ENCODE assay signal across 14 cellular contexts in genomic region chr2:228140934-228141528, GRCh38. TPM values are rescaled to one million over a fixed set of nuclear protein-coding genes. Genes with fewer than 3 reads are reported as not detected.
DNase-seq lines count a peak whose midpoint lies in the region; ATAC-seq, FAIRE-seq and TF ChIP-seq lines count a peak whose summit lies in the region.
"Had no signal": no experiment of that assay in that cellular context is flagged by ENCODE, and none has a peak within 500 bp of the region (broad histone marks: within the 10 kb centered on the region; RNA-seq: fewer than 3 reads in every experiment).

No MANE protein-coding gene starts in this region.

- BruUV-seq in HepG2 (replicated peaks; lab: Mats Ljungman, UMichigan), result no TSS peak

- H3K4me3 ChIP-seq in HepG2 (replicated peaks in 1 of 3; ENCODE audit: insufficient read depth in 1 of 3, low read depth in 2 of 3, low read length in 3 of 3) (no peak overlapping the region), gastroesophageal sphincter (no peak overlapping the region), esophagus squamous epithelium (no peak overlapping the region)
- H3K4me3 ChIP-seq: BLaER1 treated with 17β-estradiol and CSF1 and Interleukin-3, amounts not matched to agents 10 nM and 100 nM; body of pancreas had no signal

- TF ChIP-seq EP300 in HepG2 (IDR thresholded peaks at IDR 0.05; ENCODE audit: low read depth in 2 of 2, low read length in 2 of 2), result no peak
- TF ChIP-seq EP300 in HepG2 (CRISPR knock-in tag; IDR thresholded peaks at IDR 0.05; ENCODE audit: borderline replicate concordance), result no peak
- TF ChIP-seq EP300 in gastroesophageal sphincter (IDR thresholded peaks at IDR 0.05), result no peak

- in situ Hi-C loops in GM13977 (cut with MboI; ENCODE audit: low pct_unique_long_range_greater_than_20kb, low sequenced_read_pairs, unreplicated experiment) (no loop called here), HepG2 (cut with HindIII; ENCODE audit: extremely low pct_ligation_motif_present, low pct_unique_long_range_greater_than_20kb) (no loop called here)

- no peaks in the 10 kb centered on the region for H4K20me1 ChIP-seq in HepG2 (ENCODE audit: insufficient read depth, low read length)
- H4K20me1 ChIP-seq: BLaER1 treated with 17β-estradiol and CSF1 and Interleukin-3, amounts not matched to agents 10 nM and 100 nM had no signal

- H3K36me3 ChIP-seq in HepG2 (replicated peaks in 1 of 2; ENCODE audit: control insufficient read depth in 1 of 2, insufficient read depth in 2 of 2, low read length in 2 of 2) (no peaks in the 10 kb centered on the region), gastroesophageal sphincter (no peaks in the 10 kb centered on the region), esophagus squamous epithelium (no peaks in the 10 kb centered on the region)
- H3K36me3 ChIP-seq: BLaER1 treated with 17β-estradiol and CSF1 and Interleukin-3, amounts not matched to agents 10 nM and 100 nM had no signal

- no peaks in the 10 kb centered on the region for H3K79me2 ChIP-seq in HepG2 (ENCODE audit: insufficient read depth, low read length)

- no peak overlapping the region for H3K4me2 ChIP-seq in HepG2 (ENCODE audit: low read depth, low read length)
- H3K4me2 ChIP-seq: BLaER1 treated with 17β-estradiol and CSF1 and Interleukin-3, amounts not matched to agents 10 nM and 100 nM had no signal

- no peak for TF ChIP-seq RAD21 in HepG2 (CRISPR knock-in tag; IDR thresholded peaks at IDR 0.05)

- H3K4me1 ChIP-seq in HepG2 (ENCODE audit: insufficient read depth, low read length) (no peaks in the 10 kb centered on the region), gastroesophageal sphincter (no peaks in the 10 kb centered on the region), esophagus squamous epithelium (no peaks in the 10 kb centered on the region)
- H3K4me1 ChIP-seq: BLaER1 treated with 17β-estradiol and CSF1 and Interleukin-3, amounts not matched to agents 10 nM and 100 nM; body of pancreas had no signal

- no peak overlapping the region for H3K9ac ChIP-seq in HepG2 (ENCODE audit: insufficient read depth, low read depth, low read length)
- H3K9ac ChIP-seq: BLaER1 treated with 17β-estradiol and CSF1 and Interleukin-3, amounts not matched to agents 10 nM and 100 nM had no signal

- CTCF ChIA-PET in HepG2 (lab: Yijun Ruan, JAX; ENCODE audit: low intra/inter-chr PET ratio, low total read pairs), result no interaction called here

- no peak for TF ChIP-seq POLR2A in HepG2 (IDR thresholded peaks at IDR 0.05; ENCODE audit: insufficient read depth in 1 of 2, low read depth in 2 of 2, low read length in 2 of 2)
- TF ChIP-seq POLR2A in gastroesophageal sphincter (IDR thresholded peaks at IDR 0.05), result no peak
- no peak for TF ChIP-seq POLR2A in esophagus squamous epithelium (IDR thresholded peaks at IDR 0.05)

- FAIRE-seq in HepG2 (lab: Jason Lieb, UNC), result no peak

- whole genome bisulfite sequencing in HepG2 (ENCODE audit: low lambda C conversion rate), result 16% methylated on average over 3 of the region's 3 CpGs
- 59 to 81% methylated on average over 3 of the region's 3 CpGs for WGBS in gastroesophageal sphincter (ENCODE audit: low coverage in 1 of 2), 2 donors
- 65 to 72% methylated on average over 3 of the region's 3 CpGs for WGBS in esophagus squamous epithelium, 2 donors

- no peaks in the 10 kb centered on the region for H3K9me3 ChIP-seq in HepG2 (ENCODE audit: low read length)
- H3K9me3 ChIP-seq in gastroesophageal sphincter, result no peaks in the 10 kb centered on the region
- H3K9me3 ChIP-seq in esophagus squamous epithelium, result no peaks in the 10 kb centered on the region
- H3K9me3 ChIP-seq: BLaER1 treated with 17β-estradiol and CSF1 and Interleukin-3, amounts not matched to agents 10 nM and 100 nM; body of pancreas had no signal

- ATAC-seq in GM19025 (IDR thresholded peaks at IDR 0.05; ENCODE audit: low read depth, unreplicated experiment) (peak; percentile 91), HG02678 (IDR thresholded peaks at IDR 0.05; ENCODE audit: unreplicated experiment) (peak; percentile 71), HG03442 (IDR thresholded peaks at IDR 0.05; ENCODE audit: unreplicated experiment) (peak; percentile 96), HepG2 (no peak), gastroesophageal sphincter (no peak)
- ATAC-seq: body of pancreas; naive thymus-derived CD8-positive, alpha-beta T cell had no signal

- POLR2A ChIA-PET in HepG2 (lab: Yijun Ruan, JAX), result no interaction called here

- H3K27ac ChIP-seq in HepG2 (ENCODE audit: extremely low read length, insufficient read depth, low read length), result no peak overlapping the region
- no peak overlapping the region for H3K27ac ChIP-seq in gastroesophageal sphincter
- H3K27ac ChIP-seq in esophagus squamous epithelium, result no peak overlapping the region
- H3K27ac ChIP-seq: BLaER1 treated with 17β-estradiol and CSF1 and Interleukin-3, amounts not matched to agents 10 nM and 100 nM; body of pancreas had no signal

- TF ChIP-seq CTCF in GM13977 (IDR thresholded peaks at IDR 0.05; ENCODE audit: extremely low read depth, insufficient read depth, missing control alignments), result no peak
- TF ChIP-seq CTCF in HepG2 (CRISPR knock-in tag; IDR thresholded peaks at IDR 0.05), result no peak
- no peak for TF ChIP-seq CTCF in gastroesophageal sphincter (IDR thresholded peaks at IDR 0.05)
- TF ChIP-seq CTCF in esophagus squamous epithelium (IDR thresholded peaks at IDR 0.05), result no peak

- DNase-seq in GM13977 (ENCODE audit: low spot score) (peak; percentile 2), HepG2 (ENCODE audit: low spot score) (no peak), esophagus squamous epithelium (lab: John Stamatoyannopoulos, UW) (no peak), posterior cingulate gyrus (no peak)
- DNase-seq: body of pancreas; HFFc6; MV-4-11; naive thymus-derived CD8-positive, alpha-beta T cell had no signal

- H2AFZ ChIP-seq in HepG2 (ENCODE audit: low read length), result no peak overlapping the region

- no peaks in the 10 kb centered on the region; a peak in 1 of 5 replicates for H3K27me3 ChIP-seq in HepG2 (ENCODE audit: control insufficient read depth in 1 of 2, insufficient read depth in 2 of 2, low read length in 2 of 2)
- H3K27me3 ChIP-seq in gastroesophageal sphincter, result no peaks in the 10 kb centered on the region
- no peaks in the 10 kb centered on the region for H3K27me3 ChIP-seq in esophagus squamous epithelium
- H3K27me3 ChIP-seq: BLaER1 treated with 17β-estradiol and CSF1 and Interleukin-3, amounts not matched to agents 10 nM and 100 nM; body of pancreas had no signal

- intact Hi-C loops in HepG2 (cut with micrococcal nuclease; ENCODE audit: unreplicated experiment), result no loop called here
- intact Hi-C loops in esophagus squamous epithelium (cut with DNase I), result no loop called here
- intact Hi-C loops in posterior cingulate gyrus (cut with DNase I), result no loop called here

TF ChIP-seq in HepG2, 621 proteins besides CTCF, POLR2A, EP300 and RAD21 (continues in another document):
- no peak for TF ChIP-seq ZNF382 (CRISPR knock-in tag; IDR thresholded peaks at IDR 0.05; ENCODE audit: borderline replicate concordance)
- no peak for TF ChIP-seq FUBP1 (CRISPR knock-in tag; IDR thresholded peaks at IDR 0.05; ENCODE audit: borderline replicate concordance)

RNA-seq across cellular contexts. Expression of gene SPHKAP, which starts 40.5 kb away (rescaled TPM):
- not detected in 2 replicates for total RNA-seq in HepG2 (2016; rRNA removed; fragmentation: Illumina TruSeq; extraction: Trizol)
- total RNA-seq in HepG2 (2016; cell fraction: cytosol; rRNA removed; fragmentation: Illumina TruSeq; extraction: Trizol; ENCODE audit: low read depth), result not detected in 2 replicates
- not detected in 2 replicates for total RNA-seq in HepG2 (2016; cell fraction: insoluble cytoplasmic fraction; rRNA removed; fragmentation: Illumina TruSeq; extraction: Trizol)
- total RNA-seq in HepG2 (2016; cell fraction: membrane; rRNA removed; fragmentation: Illumina TruSeq; extraction: Trizol), result not detected in 2 replicates
- total RNA-seq in HepG2 (2016; cell fraction: nucleus; rRNA removed; fragmentation: Illumina TruSeq; extraction: Trizol), result not detected in 2 replicates
- not detected in 2 replicates for polyA plus RNA-seq in HepG2 (2011; rRNA removed)
- polyA plus RNA-seq in HepG2 (2011; cell fraction: cytosol; rRNA removed), result not detected in 2 replicates
- polyA plus RNA-seq in HepG2 (2011; cell fraction: nucleus; rRNA removed), result not detected in 2 replicates
- polyA plus RNA-seq in HepG2 (2012), result not detected in 2 replicates
- polyA plus RNA-seq in HepG2 (2016; cell fraction: cytosol; fragmentation: Illumina TruSeq; extraction: Trizol; ENCODE audit: low read depth), result not detected in 2 replicates
- polyA plus RNA-seq in HepG2 (2016; cell fraction: insoluble cytoplasmic fraction; fragmentation: Illumina TruSeq; extraction: Trizol; ENCODE audit: low read depth), result not detected in 2 replicates
- not detected in 2 replicates for polyA plus RNA-seq in HepG2 (2016; cell fraction: membrane; fragmentation: Illumina TruSeq; extraction: Trizol; ENCODE audit: low read depth)
- polyA plus RNA-seq in HepG2 (2016; cell fraction: nucleus; fragmentation: Illumina TruSeq; extraction: Trizol; ENCODE audit: insufficient read depth, low read depth), result not detected in 2 replicates
- polyA minus RNA-seq in HepG2 (2011; rRNA and poly(A)+ RNA removed; ENCODE audit: low replicate concordance), result not detected in 2 replicates
- polyA minus RNA-seq in HepG2 (2011; cell fraction: cytosol; rRNA and poly(A)+ RNA removed), result not detected in 2 replicates
- polyA minus RNA-seq in HepG2 (2011; cell fraction: nucleus; rRNA and poly(A)+ RNA removed), result not detected in 2 replicates
- total RNA-seq in gastroesophageal sphincter, result under 1 TPM; 0.15 to 0.47 (median 0.21) TPM
- total RNA-seq in esophagus squamous epithelium, result under 1 TPM in 1 of 4 donors, not detected in 3; under 0.01 TPM
- total RNA-seq: body of pancreas; naive thymus-derived CD8-positive, alpha-beta T cell; T-helper 2 cell treated with Interferon-gamma antibody and Interleukin-4, amounts not matched to agents 100 ng/mL and 5 ng/mL, for 36 hours had no signal
- polyA plus RNA-seq: naive thymus-derived CD8-positive, alpha-beta T cell had no signal

Comparison
In these comparisons a context has a peak if more than half of its experiments do, and no peak if none do; other contexts are left out.
1. ATAC-seq: peak in GM19025 (single experiment), HG02678 (single experiment) and HG03442 (single experiment); none in HepG2 (single experiment) and gastroesophageal sphincter (single experiment).